Comparison of ENCODE assay signal across 1 cellular context in the genomic region with DNA sequence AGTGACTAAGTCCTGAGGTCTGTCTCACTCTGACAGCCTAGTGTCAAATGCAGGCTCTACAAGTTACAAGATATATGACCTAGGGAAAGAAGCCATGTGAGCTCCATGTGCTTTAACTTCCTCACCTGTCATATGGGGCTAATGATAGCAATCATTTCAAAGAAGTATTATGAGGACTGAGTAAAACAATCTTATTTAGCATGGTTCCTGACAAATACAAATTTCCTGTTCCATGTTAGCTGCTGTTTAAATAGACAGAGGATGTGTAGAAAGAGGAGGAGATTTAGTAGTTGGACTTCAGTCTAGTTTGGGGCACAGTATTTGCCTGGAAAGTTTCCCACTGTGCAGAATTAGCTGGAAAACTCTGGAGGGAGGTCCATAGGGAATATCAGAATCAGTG.
A peak's percentile ranks its signal among the peaks of the same experiment; 100 is the strongest.
TF ChIP-seq lines count a peak whose summit lies in the region.

No MANE protein-coding gene starts in this region.

TF ChIP-seq in HepG2, 621 proteins besides CTCF, POLR2A, EP300 and RAD21 (continued from another document and continues in another):
- TF ChIP-seq, protein P1, sequence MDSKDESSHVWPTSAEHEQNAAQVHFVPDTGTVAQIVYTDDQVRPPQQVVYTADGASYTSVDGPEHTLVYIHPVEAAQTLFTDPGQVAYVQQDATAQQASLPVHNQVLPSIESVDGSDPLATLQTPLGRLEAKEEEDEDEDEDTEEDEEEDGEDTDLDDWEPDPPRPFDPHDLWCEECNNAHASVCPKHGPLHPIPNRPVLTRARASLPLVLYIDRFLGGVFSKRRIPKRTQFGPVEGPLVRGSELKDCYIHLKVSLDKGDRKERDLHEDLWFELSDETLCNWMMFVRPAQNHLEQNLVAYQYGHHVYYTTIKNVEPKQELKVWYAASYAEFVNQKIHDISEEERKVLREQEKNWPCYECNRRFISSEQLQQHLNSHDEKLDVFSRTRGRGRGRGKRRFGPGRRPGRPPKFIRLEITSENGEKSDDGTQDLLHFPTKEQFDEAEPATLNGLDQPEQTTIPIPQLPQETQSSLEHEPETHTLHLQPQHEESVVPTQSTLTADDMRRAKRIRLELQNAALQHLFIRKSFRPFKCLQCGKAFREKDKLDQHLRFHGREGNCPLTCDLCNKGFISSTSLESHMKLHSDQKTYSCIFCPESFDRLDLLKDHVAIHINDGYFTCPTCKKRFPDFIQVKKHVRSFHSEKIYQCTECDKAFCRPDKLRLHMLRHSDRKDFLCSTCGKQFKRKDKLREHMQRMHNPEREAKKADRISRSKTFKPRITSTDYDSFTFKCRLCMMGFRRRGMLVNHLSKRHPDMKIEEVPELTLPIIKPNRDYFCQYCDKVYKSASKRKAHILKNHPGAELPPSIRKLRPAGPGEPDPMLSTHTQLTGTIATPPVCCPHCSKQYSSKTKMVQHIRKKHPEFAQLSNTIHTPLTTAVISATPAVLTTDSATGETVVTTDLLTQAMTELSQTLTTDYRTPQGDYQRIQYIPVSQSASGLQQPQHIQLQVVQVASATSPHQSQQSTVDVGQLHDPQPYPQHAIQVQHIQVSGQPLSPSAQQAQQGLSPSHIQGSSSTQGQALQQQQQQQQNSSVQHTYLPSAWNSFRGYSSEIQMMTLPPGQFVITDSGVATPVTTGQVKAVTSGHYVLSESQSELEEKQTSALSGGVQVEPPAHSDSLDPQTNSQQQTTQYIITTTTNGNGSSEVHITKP (CRISPR knock-in tag; IDR thresholded peaks at IDR 0.05; ENCODE audit: low read depth): no peak; the same call in 1 of the 2 replicates
- TF ChIP-seq, protein P2, sequence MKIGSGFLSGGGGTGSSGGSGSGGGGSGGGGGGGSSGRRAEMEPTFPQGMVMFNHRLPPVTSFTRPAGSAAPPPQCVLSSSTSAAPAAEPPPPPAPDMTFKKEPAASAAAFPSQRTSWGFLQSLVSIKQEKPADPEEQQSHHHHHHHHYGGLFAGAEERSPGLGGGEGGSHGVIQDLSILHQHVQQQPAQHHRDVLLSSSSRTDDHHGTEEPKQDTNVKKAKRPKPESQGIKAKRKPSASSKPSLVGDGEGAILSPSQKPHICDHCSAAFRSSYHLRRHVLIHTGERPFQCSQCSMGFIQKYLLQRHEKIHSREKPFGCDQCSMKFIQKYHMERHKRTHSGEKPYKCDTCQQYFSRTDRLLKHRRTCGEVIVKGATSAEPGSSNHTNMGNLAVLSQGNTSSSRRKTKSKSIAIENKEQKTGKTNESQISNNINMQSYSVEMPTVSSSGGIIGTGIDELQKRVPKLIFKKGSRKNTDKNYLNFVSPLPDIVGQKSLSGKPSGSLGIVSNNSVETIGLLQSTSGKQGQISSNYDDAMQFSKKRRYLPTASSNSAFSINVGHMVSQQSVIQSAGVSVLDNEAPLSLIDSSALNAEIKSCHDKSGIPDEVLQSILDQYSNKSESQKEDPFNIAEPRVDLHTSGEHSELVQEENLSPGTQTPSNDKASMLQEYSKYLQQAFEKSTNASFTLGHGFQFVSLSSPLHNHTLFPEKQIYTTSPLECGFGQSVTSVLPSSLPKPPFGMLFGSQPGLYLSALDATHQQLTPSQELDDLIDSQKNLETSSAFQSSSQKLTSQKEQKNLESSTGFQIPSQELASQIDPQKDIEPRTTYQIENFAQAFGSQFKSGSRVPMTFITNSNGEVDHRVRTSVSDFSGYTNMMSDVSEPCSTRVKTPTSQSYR (CRISPR knock-in tag; IDR thresholded peaks at IDR 0.05; ENCODE audit: borderline replicate concordance): peak; percentile 79
- TF ChIP-seq KDM1A (CRISPR knock-in tag; IDR thresholded peaks at IDR 0.05) (no peak), ISL2 (CRISPR knock-in tag; IDR thresholded peaks at IDR 0.05) (peak; percentile 92), POLR2AphosphoS5 (IDR thresholded peaks at IDR 0.05; ENCODE audit: low read depth, low read length) (no peak), JARID2 (CRISPR knock-in tag; IDR thresholded peaks at IDR 0.05; ENCODE audit: insufficient replicate concordance) (no peak), RAD51 (IDR thresholded peaks at IDR 0.05; ENCODE audit: borderline replicate concordance) (no peak), ZNF12 (CRISPR knock-in tag; IDR thresholded peaks at IDR 0.05) (no peak), EEA1 (CRISPR knock-in tag; IDR thresholded peaks at IDR 0.05; ENCODE audit: borderline replicate concordance) (no peak), DPF2 (CRISPR knock-in tag; IDR thresholded peaks at IDR 0.05; ENCODE audit: borderline replicate concordance, low read depth) (peak; percentile 81), ZNF441 (CRISPR knock-in tag; IDR thresholded peaks at IDR 0.05; ENCODE audit: borderline replicate concordance) (no peak), ZNF766 (CRISPR knock-in tag; IDR thresholded peaks at IDR 0.05; ENCODE audit: borderline replicate concordance) (no peak; the same call in 1 of the 2 replicates), JUND (CRISPR knock-in tag; IDR thresholded peaks at IDR 0.05) (no peak), REXO4 (CRISPR knock-in tag; IDR thresholded peaks at IDR 0.05; ENCODE audit: borderline replicate concordance) (no peak), IRF2 (CRISPR knock-in tag; IDR thresholded peaks at IDR 0.05) (peak; percentile 67; the same call in 1 of the 2 replicates), ZKSCAN5 (CRISPR knock-in tag; IDR thresholded peaks at IDR 0.05) (no peak), ZNF614 (CRISPR knock-in tag; IDR thresholded peaks at IDR 0.05; ENCODE audit: borderline replicate concordance) (peak; percentile 94), ZBTB7A (CRISPR knock-in tag; IDR thresholded peaks at IDR 0.05) (0 out of 2 replicates have a peak, but pooled peaks have one; percentile 19), RBFOX2 (IDR thresholded peaks at IDR 0.05; ENCODE audit: low read depth, low read length) (no peak; the same call in 1 of the 2 replicates), KLF13 (CRISPR knock-in tag; IDR thresholded peaks at IDR 0.05) (no peak), ZNF446 (CRISPR knock-in tag; IDR thresholded peaks at IDR 0.05) (no peak), CENPT (CRISPR knock-in tag; IDR thresholded peaks at IDR 0.05; ENCODE audit: low read depth) (no peak), JDP2 (CRISPR knock-in tag; IDR thresholded peaks at IDR 0.05; ENCODE audit: borderline replicate concordance) (no peak), RELA (CRISPR knock-in tag; IDR thresholded peaks at IDR 0.05) (no peak), RXRA (CRISPR knock-in tag; IDR thresholded peaks at IDR 0.05) (no peak), ZZZ3 (CRISPR knock-in tag; IDR thresholded peaks at IDR 0.05; ENCODE audit: borderline replicate concordance) (no peak), MXI1 (IDR thresholded peaks at IDR 0.05; ENCODE audit: borderline replicate concordance, low read depth, low read length) (peak; percentile 44; the same call in 1 of the 3 replicates), ZNF567 (CRISPR knock-in tag; IDR thresholded peaks at IDR 0.05; ENCODE audit: borderline replicate concordance) (no peak), MTA1 (CRISPR knock-in tag; IDR thresholded peaks at IDR 0.05; ENCODE audit: borderline replicate concordance) (no peak), ESRRA (CRISPR knock-in tag; IDR thresholded peaks at IDR 0.05; ENCODE audit: low read depth) (no peak), ZNF20 (CRISPR knock-in tag; IDR thresholded peaks at IDR 0.05) (no peak)
- TF ChIP-seq, protein P3, sequence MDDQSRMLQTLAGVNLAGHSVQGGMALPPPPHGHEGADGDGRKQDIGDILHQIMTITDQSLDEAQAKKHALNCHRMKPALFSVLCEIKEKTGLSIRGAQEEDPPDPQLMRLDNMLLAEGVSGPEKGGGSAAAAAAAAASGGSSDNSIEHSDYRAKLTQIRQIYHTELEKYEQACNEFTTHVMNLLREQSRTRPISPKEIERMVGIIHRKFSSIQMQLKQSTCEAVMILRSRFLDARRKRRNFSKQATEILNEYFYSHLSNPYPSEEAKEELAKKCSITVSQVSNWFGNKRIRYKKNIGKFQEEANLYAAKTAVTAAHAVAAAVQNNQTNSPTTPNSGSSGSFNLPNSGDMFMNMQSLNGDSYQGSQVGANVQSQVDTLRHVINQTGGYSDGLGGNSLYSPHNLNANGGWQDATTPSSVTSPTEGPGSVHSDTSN (CRISPR knock-in tag; IDR thresholded peaks at IDR 0.05; ENCODE audit: borderline replicate concordance): 0 out of 2 replicates have a peak, but pooled peaks have one; percentile 35
- TF ChIP-seq, protein P4, sequence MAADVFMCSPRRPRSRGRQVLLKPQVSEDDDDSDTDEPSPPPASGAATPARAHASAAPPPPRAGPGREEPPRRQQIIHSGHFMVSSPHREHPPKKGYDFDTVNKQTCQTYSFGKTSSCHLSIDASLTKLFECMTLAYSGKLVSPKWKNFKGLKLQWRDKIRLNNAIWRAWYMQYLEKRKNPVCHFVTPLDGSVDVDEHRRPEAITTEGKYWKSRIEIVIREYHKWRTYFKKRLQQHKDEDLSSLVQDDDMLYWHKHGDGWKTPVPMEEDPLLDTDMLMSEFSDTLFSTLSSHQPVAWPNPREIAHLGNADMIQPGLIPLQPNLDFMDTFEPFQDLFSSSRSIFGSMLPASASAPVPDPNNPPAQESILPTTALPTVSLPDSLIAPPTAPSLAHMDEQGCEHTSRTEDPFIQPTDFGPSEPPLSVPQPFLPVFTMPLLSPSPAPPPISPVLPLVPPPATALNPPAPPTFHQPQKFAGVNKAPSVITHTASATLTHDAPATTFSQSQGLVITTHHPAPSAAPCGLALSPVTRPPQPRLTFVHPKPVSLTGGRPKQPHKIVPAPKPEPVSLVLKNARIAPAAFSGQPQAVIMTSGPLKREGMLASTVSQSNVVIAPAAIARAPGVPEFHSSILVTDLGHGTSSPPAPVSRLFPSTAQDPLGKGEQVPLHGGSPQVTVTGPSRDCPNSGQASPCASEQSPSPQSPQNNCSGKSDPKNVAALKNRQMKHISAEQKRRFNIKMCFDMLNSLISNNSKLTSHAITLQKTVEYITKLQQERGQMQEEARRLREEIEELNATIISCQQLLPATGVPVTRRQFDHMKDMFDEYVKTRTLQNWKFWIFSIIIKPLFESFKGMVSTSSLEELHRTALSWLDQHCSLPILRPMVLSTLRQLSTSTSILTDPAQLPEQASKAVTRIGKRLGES (CRISPR knock-in tag; IDR thresholded peaks at IDR 0.05; ENCODE audit: borderline replicate concordance): peak; percentile 89; the same call in 1 of the 2 replicates
- TF ChIP-seq, protein P5, sequence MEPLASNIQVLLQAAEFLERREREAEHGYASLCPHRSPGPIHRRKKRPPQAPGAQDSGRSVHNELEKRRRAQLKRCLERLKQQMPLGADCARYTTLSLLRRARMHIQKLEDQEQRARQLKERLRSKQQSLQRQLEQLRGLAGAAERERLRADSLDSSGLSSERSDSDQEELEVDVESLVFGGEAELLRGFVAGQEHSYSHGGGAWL (CRISPR knock-in tag; IDR thresholded peaks at IDR 0.05): no peak; the same call in 1 of the 2 replicates
- TF ChIP-seq, protein P6, sequence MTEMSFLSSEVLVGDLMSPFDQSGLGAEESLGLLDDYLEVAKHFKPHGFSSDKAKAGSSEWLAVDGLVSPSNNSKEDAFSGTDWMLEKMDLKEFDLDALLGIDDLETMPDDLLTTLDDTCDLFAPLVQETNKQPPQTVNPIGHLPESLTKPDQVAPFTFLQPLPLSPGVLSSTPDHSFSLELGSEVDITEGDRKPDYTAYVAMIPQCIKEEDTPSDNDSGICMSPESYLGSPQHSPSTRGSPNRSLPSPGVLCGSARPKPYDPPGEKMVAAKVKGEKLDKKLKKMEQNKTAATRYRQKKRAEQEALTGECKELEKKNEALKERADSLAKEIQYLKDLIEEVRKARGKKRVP (CRISPR knock-in tag; IDR thresholded peaks at IDR 0.05): peak in 1 of 2 experiments; percentile 84; a peak in 2 of 4 replicates
- TF ChIP-seq, protein P7, sequence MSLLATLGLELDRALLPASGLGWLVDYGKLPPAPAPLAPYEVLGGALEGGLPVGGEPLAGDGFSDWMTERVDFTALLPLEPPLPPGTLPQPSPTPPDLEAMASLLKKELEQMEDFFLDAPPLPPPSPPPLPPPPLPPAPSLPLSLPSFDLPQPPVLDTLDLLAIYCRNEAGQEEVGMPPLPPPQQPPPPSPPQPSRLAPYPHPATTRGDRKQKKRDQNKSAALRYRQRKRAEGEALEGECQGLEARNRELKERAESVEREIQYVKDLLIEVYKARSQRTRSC (CRISPR knock-in tag; IDR thresholded peaks at IDR 0.05; ENCODE audit: low read depth): no peak
- TF ChIP-seq, protein P8, sequence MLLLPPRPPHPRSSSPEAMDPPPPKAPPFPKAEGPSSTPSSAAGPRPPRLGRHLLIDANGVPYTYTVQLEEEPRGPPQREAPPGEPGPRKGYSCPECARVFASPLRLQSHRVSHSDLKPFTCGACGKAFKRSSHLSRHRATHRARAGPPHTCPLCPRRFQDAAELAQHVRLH (CRISPR knock-in tag; IDR thresholded peaks at IDR 0.05; ENCODE audit: borderline replicate concordance, low read depth): no peak
- TF ChIP-seq, protein P9, sequence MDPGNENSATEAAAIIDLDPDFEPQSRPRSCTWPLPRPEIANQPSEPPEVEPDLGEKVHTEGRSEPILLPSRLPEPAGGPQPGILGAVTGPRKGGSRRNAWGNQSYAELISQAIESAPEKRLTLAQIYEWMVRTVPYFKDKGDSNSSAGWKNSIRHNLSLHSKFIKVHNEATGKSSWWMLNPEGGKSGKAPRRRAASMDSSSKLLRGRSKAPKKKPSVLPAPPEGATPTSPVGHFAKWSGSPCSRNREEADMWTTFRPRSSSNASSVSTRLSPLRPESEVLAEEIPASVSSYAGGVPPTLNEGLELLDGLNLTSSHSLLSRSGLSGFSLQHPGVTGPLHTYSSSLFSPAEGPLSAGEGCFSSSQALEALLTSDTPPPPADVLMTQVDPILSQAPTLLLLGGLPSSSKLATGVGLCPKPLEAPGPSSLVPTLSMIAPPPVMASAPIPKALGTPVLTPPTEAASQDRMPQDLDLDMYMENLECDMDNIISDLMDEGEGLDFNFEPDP (CRISPR knock-in tag; conservative IDR thresholded peaks at IDR 0.05): no peak
- TF ChIP-seq, protein P10, sequence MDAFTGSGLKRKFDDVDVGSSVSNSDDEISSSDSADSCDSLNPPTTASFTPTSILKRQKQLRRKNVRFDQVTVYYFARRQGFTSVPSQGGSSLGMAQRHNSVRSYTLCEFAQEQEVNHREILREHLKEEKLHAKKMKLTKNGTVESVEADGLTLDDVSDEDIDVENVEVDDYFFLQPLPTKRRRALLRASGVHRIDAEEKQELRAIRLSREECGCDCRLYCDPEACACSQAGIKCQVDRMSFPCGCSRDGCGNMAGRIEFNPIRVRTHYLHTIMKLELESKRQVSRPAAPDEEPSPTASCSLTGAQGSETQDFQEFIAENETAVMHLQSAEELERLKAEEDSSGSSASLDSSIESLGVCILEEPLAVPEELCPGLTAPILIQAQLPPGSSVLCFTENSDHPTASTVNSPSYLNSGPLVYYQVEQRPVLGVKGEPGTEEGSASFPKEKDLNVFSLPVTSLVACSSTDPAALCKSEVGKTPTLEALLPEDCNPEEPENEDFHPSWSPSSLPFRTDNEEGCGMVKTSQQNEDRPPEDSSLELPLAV (CRISPR knock-in tag; conservative IDR thresholded peaks at IDR 0.05; ENCODE audit: low read depth): no peak
- TF ChIP-seq, protein P11, sequence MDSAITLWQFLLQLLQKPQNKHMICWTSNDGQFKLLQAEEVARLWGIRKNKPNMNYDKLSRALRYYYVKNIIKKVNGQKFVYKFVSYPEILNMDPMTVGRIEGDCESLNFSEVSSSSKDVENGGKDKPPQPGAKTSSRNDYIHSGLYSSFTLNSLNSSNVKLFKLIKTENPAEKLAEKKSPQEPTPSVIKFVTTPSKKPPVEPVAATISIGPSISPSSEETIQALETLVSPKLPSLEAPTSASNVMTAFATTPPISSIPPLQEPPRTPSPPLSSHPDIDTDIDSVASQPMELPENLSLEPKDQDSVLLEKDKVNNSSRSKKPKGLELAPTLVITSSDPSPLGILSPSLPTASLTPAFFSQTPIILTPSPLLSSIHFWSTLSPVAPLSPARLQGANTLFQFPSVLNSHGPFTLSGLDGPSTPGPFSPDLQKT (CRISPR knock-in tag; IDR thresholded peaks at IDR 0.05; ENCODE audit: borderline replicate concordance): no peak
